11 cellular contexts compared by ENCODE assay signal in genomic region chr3:150255416-150255815, GRCh38.
DNase-seq lines count a peak whose midpoint lies in the region; ATAC-seq and TF ChIP-seq lines count a peak whose summit lies in the region.
"Had no signal": no experiment of that assay in that cellular context is flagged by ENCODE, and none has a peak within 500 bp of the region (broad histone marks: within the 10 kb centered on the region; RNA-seq: fewer than 3 reads in every experiment).

No MANE protein-coding gene starts in this region.

- H3K23ac ChIP-seq in IMR-90 (ENCODE audit: low read depth, low read length) = peak overlapping the region; percentile 44; the same call in 1 of the 2 replicates

- H3K9me1 ChIP-seq in IMR-90 (ENCODE audit: insufficient read depth, low read length) = peaks cover 8% of the 10 kb centered on the region; the same call in 1 of the 2 replicates

- H3K4me3 ChIP-seq in IMR-90 (ENCODE audit: insufficient read depth, low read depth, low read length) = no peak overlapping the region

- BruUV-seq in IMR-90 (replicated peaks; lab: Mats Ljungman, UMichigan) = no TSS peak

- H3K9ac ChIP-seq in IMR-90 (ENCODE audit: low read depth, low read length) = no peak overlapping the region

- peak overlapping the region; percentile 32; the same call in 1 of the 3 replicates for H2BK15ac ChIP-seq in IMR-90 (ENCODE audit: low read depth, low read length)

- no peak for TF ChIP-seq POLR2A in IMR-90 (IDR thresholded peaks at IDR 0.05; ENCODE audit: low read depth, low read length)

- no peaks in the 10 kb centered on the region for H3K9me3 ChIP-seq in IMR-90 (ENCODE audit: control insufficient read depth, insufficient read depth, low read length)

- peak overlapping the region; percentile 43; the same call in 1 of the 2 replicates for H2AK5ac ChIP-seq in IMR-90 (ENCODE audit: low read depth, low read length)

- no peaks in the 10 kb centered on the region for H3K36me3 Mint-ChIP-seq in activated CD4-positive, alpha-beta T cell treated with anti-CD3 and anti-CD28 coated beads for 36 hours (ENCODE audit: low read depth)
- H3K36me3 Mint-ChIP-seq: naive thymus-derived CD4-positive, alpha-beta T cell; T-cell had no signal

- TF ChIP-seq CTCF in IMR-90 (conservative IDR thresholded peaks at IDR 0.05; ENCODE audit: low read depth, low read length) = no peak

- H3K27me3 ChIP-seq in IMR-90 (ENCODE audit: control insufficient read depth, insufficient read depth, low read length) = no peaks in the 10 kb centered on the region

- H4K91ac ChIP-seq in IMR-90 (ENCODE audit: insufficient read depth, low read depth, low read length) = no peak overlapping the region

- peak overlapping the region; percentile 7; the same call in 1 of the 2 replicates for H3K18ac ChIP-seq in IMR-90 (ENCODE audit: low read depth, low read length)

- H2AK9ac ChIP-seq in IMR-90 (replicated peaks; ENCODE audit: low read depth, low read length, poor library complexity) = no peak overlapping the region

- intact Hi-C loops in IMR-90 (cut with micrococcal nuclease) (no loop called here), sciatic nerve (cut with DNase I) (no loop called here)
- intact Hi-C loops in activated CD4-positive, alpha-beta T cell treated with anti-CD3 and anti-CD28 coated beads for 36 hours (cut with DNase I, micrococcal nuclease) = no loop called here

- WGBS in IMR-90 (ENCODE audit: extremely low coverage in 2 of 2, insufficient read length in 1 of 2), 2 experiments = 75% methylated on average over 2 of the region's 3 CpGs; no CpG with 5 or more reads in 1 of the 2 experiments

- H2AFZ ChIP-seq in IMR-90 (replicated peaks; ENCODE audit: low read length, poor library complexity) = peak overlapping the region; percentile 9

- dilution Hi-C loops in IMR-90 (cut with HindIII; ENCODE audit: low sequenced_read_pairs, unreplicated experiment) = no loop called here

- POLR2A ChIA-PET in IMR-90 (lab: Charles Lee; ENCODE audit: unreplicated experiment) = no interaction called here
- POLR2A ChIA-PET in activated CD4-positive, alpha-beta T cell treated with anti-CD3 and anti-CD28 coated beads for 36 hours (lab: Charles Lee) = no interaction called here

- ATAC-seq in IMR-90 (ENCODE audit: low read depth) (no peak), left lobe of liver (peak; percentile 68), sciatic nerve (peak; percentile 27), GM19324 (IDR thresholded peaks at IDR 0.05; ENCODE audit: low FRiP score, unreplicated experiment) (no peak)
- ATAC-seq in activated CD4-positive, alpha-beta T cell treated with anti-CD3 and anti-CD28 coated beads for 36 hours = no peak
- ATAC-seq: naive thymus-derived CD4-positive, alpha-beta T cell; T-cell had no signal

- peak overlapping the region; percentile 5; the same call in 1 of the 2 replicates for H4K5ac ChIP-seq in IMR-90 (ENCODE audit: low read depth, low read length)

- no peak overlapping the region for H3K27ac ChIP-seq in IMR-90 (ENCODE audit: insufficient read depth, low read length)
- H3K27ac ChIP-seq: C4-2B had no signal

- H2BK5ac ChIP-seq in IMR-90 (ENCODE audit: low read depth, low read length, poor library complexity, severe bottlenecking) = no peak overlapping the region

- no peak overlapping the region for H3K56ac ChIP-seq in IMR-90 (ENCODE audit: extremely low read depth, insufficient read depth, low read length)

- H3K14ac ChIP-seq in IMR-90 (replicated peaks; ENCODE audit: low read depth, low read length) = no peak overlapping the region

- H3K4ac ChIP-seq in IMR-90 (ENCODE audit: low read depth, low read length) = peak overlapping the region; percentile 4

- peak overlapping the region; percentile 9; the same call in 1 of the 2 replicates for H2BK20ac ChIP-seq in IMR-90 (ENCODE audit: low read depth, low read length)

- H3K4me1 Mint-ChIP-seq in activated CD4-positive, alpha-beta T cell treated with anti-CD3 and anti-CD28 coated beads for 36 hours = no peaks in the 10 kb centered on the region
- H3K4me1 Mint-ChIP-seq: T-cell had no signal

- no peaks in the 10 kb centered on the region for H3K9me3 Mint-ChIP-seq in activated CD4-positive, alpha-beta T cell treated with anti-CD3 and anti-CD28 coated beads for 36 hours (ENCODE audit: low read depth)
- H3K9me3 Mint-ChIP-seq: naive thymus-derived CD4-positive, alpha-beta T cell; T-cell had no signal

- DNase-seq in IMR-90 (no peak), cerebellar cortex (ENCODE audit: low spot score) (peak; percentile 27), left lobe of liver (ENCODE audit: low spot score) (peak; percentile 89), sciatic nerve (ENCODE audit: low spot score) (no peak), COLO829 (ENCODE audit: low spot score) (no peak)
- no peak for DNase-seq in activated CD4-positive, alpha-beta T cell treated with anti-CD3 and anti-CD28 coated beads for 36 hours
- no peak for DNase-seq in activated CD4-positive, alpha-beta T cell treated with anti-CD3 and anti-CD28 coated beads, Interleukin-2, amount 50 U/mL, for 48 hours
- DNase-seq: naive thymus-derived CD4-positive, alpha-beta T cell; T-cell had no signal

- peaks cover 0 to 5% of the 10 kb centered on the region in 2 experiments; a peak in 2 of 4 replicates for H3K79me1 ChIP-seq in IMR-90 (ENCODE audit: low read depth in 1 of 2, low read length in 2 of 2)

- H3K4me3 Mint-ChIP-seq in activated CD4-positive, alpha-beta T cell treated with anti-CD3 and anti-CD28 coated beads for 36 hours = no peak overlapping the region
- H3K4me3 Mint-ChIP-seq: naive thymus-derived CD4-positive, alpha-beta T cell; T-cell had no signal

- no peaks in the 10 kb centered on the region for H3K36me3 ChIP-seq in IMR-90 (ENCODE audit: control insufficient read depth, insufficient read depth, low read length)

- peak overlapping the region; percentile 12; the same call in 1 of the 2 replicates for H2BK120ac ChIP-seq in IMR-90 (ENCODE audit: low read depth, low read length)

- in situ Hi-C loops in IMR-90 (cut with MboI; ENCODE audit: low sequenced_read_pairs) = no loop called here

- no peak overlapping the region for H3K4me2 ChIP-seq in IMR-90 (ENCODE audit: low read depth, low read length)

- H4K8ac ChIP-seq in IMR-90 (ENCODE audit: low read depth in 2 of 2, low read length in 2 of 2) = peak overlapping the region in 1 of 2 experiments; percentile 17; a peak in 2 of 4 replicates

- H3K27ac Mint-ChIP-seq in activated CD4-positive, alpha-beta T cell treated with anti-CD3 and anti-CD28 coated beads for 36 hours = no peak overlapping the region
- H3K27ac Mint-ChIP-seq: naive thymus-derived CD4-positive, alpha-beta T cell; T-cell had no signal

- H4K20me1 ChIP-seq in IMR-90 (ENCODE audit: insufficient read depth, low read length) = no peaks in the 10 kb centered on the region

- H3K27me3 Mint-ChIP-seq in activated CD4-positive, alpha-beta T cell treated with anti-CD3 and anti-CD28 coated beads for 36 hours = no peaks in the 10 kb centered on the region

- TF ChIP-seq RAD21 in IMR-90 (IDR thresholded peaks at IDR 0.05; ENCODE audit: low read length) = no peak

- H3K4me1 ChIP-seq in IMR-90 (ENCODE audit: control insufficient read depth, insufficient read depth, low read length) = peaks cover 12% of the 10 kb centered on the region

- CTCF ChIA-PET in IMR-90 (lab: Yijun Ruan, JAX) = no interaction called here
- CTCF ChIA-PET in activated CD4-positive, alpha-beta T cell treated with anti-CD3 and anti-CD28 coated beads for 36 hours (lab: Charles Lee) = interaction anchor here (0.6 kb wide), 1 partner anchor 16 kb away, joined by 5 read pairs; no protein-coding TSS in a partner anchor

TF ChIP-seq in IMR-90, 13 proteins besides CTCF, POLR2A, EP300 and RAD21:
- TF ChIP-seq MXI1 (IDR thresholded peaks at IDR 0.05; ENCODE audit: borderline replicate concordance, low read depth, low read length) = no peak
- no peak for TF ChIP-seq USF2 (IDR thresholded peaks at IDR 0.05; ENCODE audit: low read depth, low read length)
- TF ChIP-seq SMC3 (IDR thresholded peaks at IDR 0.05; ENCODE audit: low read depth, low read length) = no peak
- no peak for TF ChIP-seq RCOR1 (IDR thresholded peaks at IDR 0.05; ENCODE audit: insufficient replicate concordance, low read length)
- TF ChIP-seq MAFK (IDR thresholded peaks at IDR 0.05; ENCODE audit: low read depth, low read length) = no peak
- TF ChIP-seq ELK1 (IDR thresholded peaks at IDR 0.05; ENCODE audit: borderline replicate concordance, low read depth, low read length) = no peak
- no peak for TF ChIP-seq FOS (IDR thresholded peaks at IDR 0.05; ENCODE audit: low read depth, low read length)
- no peak for TF ChIP-seq MAZ (IDR thresholded peaks at IDR 0.05; ENCODE audit: borderline replicate concordance, low read depth, low read length)
- no peak for TF ChIP-seq BHLHE40 (IDR thresholded peaks at IDR 0.05; ENCODE audit: low read depth, low read length)
- TF ChIP-seq CEBPB (IDR thresholded peaks at IDR 0.05; ENCODE audit: low read depth, low read length) = no peak
- TF ChIP-seq CHD1 (IDR thresholded peaks at IDR 0.05; ENCODE audit: low read depth, low read length) = no peak
- TF ChIP-seq RFX5 (IDR thresholded peaks at IDR 0.05; ENCODE audit: low read depth, low read length) = no peak
- TF ChIP-seq NFE2L2 (IDR thresholded peaks at IDR 0.05; ENCODE audit: low read depth, low read length) = no peak

Comparison
In these comparisons a context has a peak if more than half of its experiments do, and no peak if none do; other contexts are left out.
1. ATAC-seq: peak in left lobe of liver (single experiment) and sciatic nerve (single experiment); none in IMR-90 (single experiment), activated CD4-positive, alpha-beta T cell treated with anti-CD3 and anti-CD28 coated beads for 36 hours (single experiment) and GM19324 (single experiment).
2. DNase-seq: peak in cerebellar cortex (single experiment) and left lobe of liver (single experiment); none in IMR-90 (single experiment), sciatic nerve (single experiment), activated CD4-positive, alpha-beta T cell treated with anti-CD3 and anti-CD28 coated beads for 36 hours (single experiment), COLO829 (single experiment) and activated CD4-positive, alpha-beta T cell treated with anti-CD3 and anti-CD28 coated beads, Interleukin-2, amount 50 U/mL, for 48 hours (0 of 2).